Comparison of ENCODE assay signal across 1 cellular context in the genomic region with DNA sequence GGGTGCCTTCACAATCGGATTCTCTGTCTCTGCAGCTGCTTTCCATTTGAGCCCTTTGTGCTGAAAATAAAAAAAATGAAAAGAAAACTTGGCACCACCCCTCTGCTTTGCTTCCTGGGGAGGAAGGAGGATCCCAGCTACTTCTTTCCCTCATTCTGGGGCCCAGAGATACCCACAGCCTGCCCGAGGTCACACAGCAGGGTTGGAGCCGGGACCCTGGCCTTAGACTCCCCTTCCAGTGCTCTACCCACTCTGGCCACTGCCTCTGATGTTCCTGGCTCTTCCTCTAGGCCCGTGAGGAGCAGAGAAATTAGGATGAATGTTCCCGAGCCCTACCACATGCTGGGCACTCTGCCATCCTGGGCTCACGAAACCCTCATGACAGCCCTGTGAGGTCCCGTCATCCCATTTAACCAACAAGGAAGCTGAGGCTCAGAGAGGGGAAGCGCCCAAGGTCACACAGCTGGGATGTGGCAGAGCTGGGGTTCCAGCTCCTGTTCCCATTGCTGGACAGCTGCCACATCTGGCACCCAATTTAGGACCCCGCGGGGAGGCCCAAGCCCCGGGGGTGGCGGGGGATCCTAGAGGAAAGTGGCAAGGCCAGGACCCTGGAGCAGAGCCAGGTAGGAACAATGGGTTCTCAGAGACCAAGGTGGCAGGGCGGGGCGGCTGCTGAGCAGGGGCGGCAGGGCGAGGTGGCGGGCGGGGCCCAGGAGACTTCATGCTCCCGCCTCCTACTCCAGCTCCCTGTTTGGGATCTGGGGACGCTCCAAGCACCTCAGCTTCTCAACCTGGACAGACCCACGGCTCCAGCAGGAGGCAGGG.
TF ChIP-seq lines count a peak whose summit lies in the region.

No MANE protein-coding gene starts in this region.

TF ChIP-seq in HepG2, 621 proteins besides CTCF, POLR2A, EP300 and RAD21 (continued from another document and continues in another):
- TF ChIP-seq, protein P1, sequence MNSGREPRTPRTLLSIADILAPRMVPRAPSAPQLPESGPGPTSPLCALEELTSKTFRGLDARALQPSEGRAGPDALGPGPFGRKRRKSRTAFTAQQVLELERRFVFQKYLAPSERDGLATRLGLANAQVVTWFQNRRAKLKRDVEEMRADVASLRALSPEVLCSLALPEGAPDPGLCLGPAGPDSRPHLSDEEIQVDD (CRISPR knock-in tag; IDR thresholded peaks at IDR 0.05; ENCODE audit: borderline replicate concordance) = no peak
- TF ChIP-seq NR2F6 (IDR thresholded peaks at IDR 0.05) (peak; percentile 57), NR2F6 (CRISPR knock-in tag; IDR thresholded peaks at IDR 0.05) (peak; percentile 60), ZNF674 (CRISPR knock-in tag; IDR thresholded peaks at IDR 0.05; ENCODE audit: low read depth) (no peak), HMGXB4 (CRISPR knock-in tag; IDR thresholded peaks at IDR 0.05; ENCODE audit: borderline replicate concordance in 1 of 2, low read depth in 1 of 2) (peak; percentile 31 to 32; a peak in 1 of 4 replicates), ZSCAN21 (CRISPR knock-in tag; IDR thresholded peaks at IDR 0.05; ENCODE audit: borderline replicate concordance) (0 out of 2 replicates have a peak, but pooled peaks have one; percentile 7), ZFP36L2 (CRISPR knock-in tag; IDR thresholded peaks at IDR 0.05) (no peak), E2F2 (CRISPR knock-in tag; IDR thresholded peaks at IDR 0.05; ENCODE audit: borderline replicate concordance) (no peak), ESRRA (CRISPR knock-in tag; IDR thresholded peaks at IDR 0.05; ENCODE audit: low read depth) (no peak), ZBTB1 (CRISPR knock-in tag; IDR thresholded peaks at IDR 0.05; ENCODE audit: borderline replicate concordance) (no peak), HOXA3 (CRISPR knock-in tag; IDR thresholded peaks at IDR 0.05) (peak; percentile 15; the same call in 1 of the 2 replicates), SMAD9 (CRISPR knock-in tag; IDR thresholded peaks at IDR 0.05) (no peak), MAFF (IDR thresholded peaks at IDR 0.05; ENCODE audit: low read depth, low read length) (no peak; the same call in 1 of the 2 replicates), ZNF772 (CRISPR knock-in tag; IDR thresholded peaks at IDR 0.05) (peak; percentile 42; the same call in 1 of the 2 replicates), PRMT3 (CRISPR knock-in tag; IDR thresholded peaks at IDR 0.05; ENCODE audit: borderline replicate concordance, low read depth) (no peak), ASH2L (IDR thresholded peaks at IDR 0.05; ENCODE audit: insufficient read length, low read depth, low read length) (no peak), ZNF589 (CRISPR knock-in tag; conservative IDR thresholded peaks at IDR 0.05) (no peak), SNAPC2 (CRISPR knock-in tag; IDR thresholded peaks at IDR 0.05) (no peak), CREB1 (IDR thresholded peaks at IDR 0.05) (no peak), CREB1 (CRISPR knock-in tag; IDR thresholded peaks at IDR 0.05) (no peak), ZNF468 (CRISPR knock-in tag; IDR thresholded peaks at IDR 0.05) (no peak), ZFX (CRISPR knock-in tag; IDR thresholded peaks at IDR 0.05; ENCODE audit: low read depth) (peak; percentile 45; the same call in 1 of the 2 replicates), U2AF2 (IDR thresholded peaks at IDR 0.05; ENCODE audit: low read depth, low read length) (no peak), ZNF788 (CRISPR knock-in tag; IDR thresholded peaks at IDR 0.05; ENCODE audit: borderline replicate concordance) (peak; percentile 52; the same call in 1 of the 2 replicates), PTBP1 (IDR thresholded peaks at IDR 0.05; ENCODE audit: low read depth, low read length, poor library complexity, severe bottlenecking) (peak; percentile 47), ZNF10 (CRISPR knock-in tag; IDR thresholded peaks at IDR 0.05; ENCODE audit: borderline replicate concordance, low read depth) (no peak), RARA (CRISPR knock-in tag; IDR thresholded peaks at IDR 0.05) (peak; percentile 61), HDAC2 (CRISPR knock-in tag; IDR thresholded peaks at IDR 0.05) (peak; percentile 21), ZNF546 (CRISPR knock-in tag; conservative IDR thresholded peaks at IDR 0.05) (no peak), ZBTB39 (CRISPR knock-in tag; IDR thresholded peaks at IDR 0.05) (peak; percentile 52; the same call in 1 of the 2 replicates), SP5 (CRISPR knock-in tag; IDR thresholded peaks at IDR 0.05; ENCODE audit: borderline replicate concordance, low read depth) (peak; percentile 86; the same call in 1 of the 2 replicates), HMG20A (CRISPR knock-in tag; IDR thresholded peaks at IDR 0.05; ENCODE audit: borderline replicate concordance) (peak; percentile 41; the same call in 1 of the 2 replicates), ZSCAN25 (CRISPR knock-in tag; IDR thresholded peaks at IDR 0.05) (peak; percentile 86), PATZ1 (CRISPR knock-in tag; IDR thresholded peaks at IDR 0.05) (peak; percentile 89), SAP130 (CRISPR knock-in tag; IDR thresholded peaks at IDR 0.05; ENCODE audit: low read depth) (peak; percentile 57), ZNF773 (CRISPR knock-in tag; IDR thresholded peaks at IDR 0.05; ENCODE audit: borderline replicate concordance) (peak; percentile 13; the same call in 1 of the 2 replicates), ZNF276 (CRISPR knock-in tag; IDR thresholded peaks at IDR 0.05; ENCODE audit: low read depth) (0 out of 2 replicates have a peak, but pooled peaks have one; percentile 36), SOX6 (IDR thresholded peaks at IDR 0.05) (no peak), SOX6 (CRISPR knock-in tag; IDR thresholded peaks at IDR 0.05) (peak; percentile 95), ZSCAN29 (CRISPR knock-in tag; conservative IDR thresholded peaks at IDR 0.05) (0 out of 2 replicates have a peak, but pooled peaks have one; percentile 16), ZNF687 (CRISPR knock-in tag; IDR thresholded peaks at IDR 0.05) (peak; percentile 82), KDM5B (CRISPR knock-in tag; IDR thresholded peaks at IDR 0.05; ENCODE audit: borderline replicate concordance) (0 out of 2 replicates have a peak, but pooled peaks have one; percentile 42), GATAD1 (CRISPR knock-in tag; IDR thresholded peaks at IDR 0.05) (0 out of 2 replicates have a peak, but pooled peaks have one; percentile 12)
- TF ChIP-seq, protein P2, sequence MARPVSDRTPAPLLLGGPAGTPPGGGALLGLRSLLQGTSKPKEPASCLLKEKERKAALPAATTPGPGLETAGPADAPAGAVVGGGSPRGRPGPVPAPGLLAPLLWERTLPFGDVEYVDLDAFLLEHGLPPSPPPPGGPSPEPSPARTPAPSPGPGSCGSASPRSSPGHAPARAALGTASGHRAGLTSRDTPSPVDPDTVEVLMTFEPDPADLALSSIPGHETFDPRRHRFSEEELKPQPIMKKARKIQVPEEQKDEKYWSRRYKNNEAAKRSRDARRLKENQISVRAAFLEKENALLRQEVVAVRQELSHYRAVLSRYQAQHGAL (CRISPR knock-in tag; IDR thresholded peaks at IDR 0.05; ENCODE audit: not compliant biosample characterization) = no peak
- TF ChIP-seq, protein P3, sequence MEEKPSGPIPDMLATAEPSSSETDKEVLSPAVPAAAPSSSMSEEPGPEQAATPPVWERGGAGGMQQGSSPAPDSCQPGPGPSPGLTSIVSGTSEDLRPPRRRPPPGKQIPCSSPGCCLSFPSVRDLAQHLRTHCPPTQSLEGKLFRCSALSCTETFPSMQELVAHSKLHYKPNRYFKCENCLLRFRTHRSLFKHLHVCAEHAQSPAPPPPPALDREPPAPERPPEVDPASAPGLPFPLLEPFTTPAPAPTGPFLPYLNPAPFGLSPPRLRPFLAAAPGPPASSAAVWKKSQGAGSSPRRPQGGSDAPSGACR (CRISPR knock-in tag; IDR thresholded peaks at IDR 0.05) = peak; percentile 58; the same call in 1 of the 2 replicates
